1 cellular context compared by ENCODE assay signal in the genomic region with DNA sequence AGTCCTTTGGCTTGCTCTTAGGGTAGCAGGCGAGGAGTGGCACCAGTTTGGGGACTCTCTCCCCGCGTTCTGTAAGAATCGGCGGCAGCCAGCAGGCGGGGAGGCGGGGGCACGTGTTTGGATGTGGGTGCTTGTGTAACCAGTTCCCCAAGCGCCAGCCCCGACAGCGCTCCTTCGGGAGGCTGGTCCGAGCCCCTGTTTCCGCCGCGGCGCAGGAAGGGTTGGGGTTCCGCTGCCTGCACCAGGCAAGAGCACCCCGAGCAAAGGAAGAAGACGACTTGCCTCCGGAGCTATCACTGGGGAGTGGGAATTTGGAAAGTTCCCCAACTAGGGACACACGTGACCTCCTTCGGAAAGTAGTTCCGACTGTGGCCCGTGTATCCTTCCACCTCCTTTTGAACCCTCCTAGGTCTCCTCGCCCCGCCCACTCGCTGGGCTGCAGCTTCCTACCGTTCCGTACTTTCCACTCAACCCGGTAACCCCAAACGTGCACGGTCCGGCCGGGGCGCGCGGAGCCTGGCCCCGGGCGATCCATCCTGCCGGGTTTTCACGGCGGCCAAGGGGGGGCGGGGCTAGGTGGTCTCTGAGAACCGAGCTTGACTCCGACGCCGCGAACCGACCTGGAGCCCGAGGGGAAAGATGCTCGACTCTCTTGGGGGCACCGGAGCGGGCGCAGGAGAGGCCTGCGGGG.
A peak's percentile ranks its signal among the peaks of the same experiment; 100 is the strongest.
TF ChIP-seq lines count a peak whose summit lies in the region.

No MANE protein-coding gene starts in this region.

TF ChIP-seq in HepG2, 621 proteins besides CTCF, POLR2A, EP300 and RAD21 (continued from another document and continues in another):
- TF ChIP-seq PRMT3 (CRISPR knock-in tag; IDR thresholded peaks at IDR 0.05; ENCODE audit: borderline replicate concordance, low read depth) (no peak), ELF4 (CRISPR knock-in tag; IDR thresholded peaks at IDR 0.05; ENCODE audit: borderline replicate concordance) (peak; percentile 85), FOXK2 (IDR thresholded peaks at IDR 0.05) (no peak), NFYB (CRISPR knock-in tag; IDR thresholded peaks at IDR 0.05) (no peak; the same call in 1 of the 2 replicates), SALL1 (CRISPR knock-in tag; IDR thresholded peaks at IDR 0.05) (peak; percentile 89), ZNF720 (CRISPR knock-in tag; IDR thresholded peaks at IDR 0.05) (no peak), THAP7 (CRISPR knock-in tag; IDR thresholded peaks at IDR 0.05) (peak; percentile 66; the same call in 1 of the 2 replicates), NFE2 (CRISPR knock-in tag; IDR thresholded peaks at IDR 0.05) (no peak), FOXJ3 (CRISPR knock-in tag; IDR thresholded peaks at IDR 0.05; ENCODE audit: borderline replicate concordance) (peak; percentile 85; the same call in 1 of the 2 replicates), ZNF34 (CRISPR knock-in tag; IDR thresholded peaks at IDR 0.05; ENCODE audit: borderline replicate concordance) (0 out of 2 replicates have a peak, but pooled peaks have one; percentile 68), IKZF4 (CRISPR knock-in tag; IDR thresholded peaks at IDR 0.05; ENCODE audit: borderline replicate concordance, low read depth, not compliant biosample characterization) (peak; percentile 65), AFF4 (CRISPR knock-in tag; IDR thresholded peaks at IDR 0.05) (no peak), ZBTB38 (CRISPR knock-in tag; IDR thresholded peaks at IDR 0.05) (peak; percentile 49; the same call in 1 of the 2 replicates), ZNF737 (CRISPR knock-in tag; IDR thresholded peaks at IDR 0.05; ENCODE audit: borderline replicate concordance) (peak; percentile 38; the same call in 1 of the 2 replicates), NCOR1 (IDR thresholded peaks at IDR 0.05; ENCODE audit: borderline replicate concordance, low read length) (no peak), SIN3B (IDR thresholded peaks at IDR 0.05; ENCODE audit: low read length) (no peak), ZSCAN30 (CRISPR knock-in tag; IDR thresholded peaks at IDR 0.05) (peak; percentile 95; the same call in 1 of the 2 replicates), MLX (CRISPR knock-in tag; IDR thresholded peaks at IDR 0.05) (no peak; the same call in 1 of the 2 replicates), PTBP1 (IDR thresholded peaks at IDR 0.05; ENCODE audit: low read depth, low read length, poor library complexity, severe bottlenecking) (peak; percentile 76), ATF6 (CRISPR knock-in tag; conservative IDR thresholded peaks at IDR 0.05) (peak; percentile 79; the same call in 1 of the 2 replicates)
- TF ChIP-seq, protein P1, sequence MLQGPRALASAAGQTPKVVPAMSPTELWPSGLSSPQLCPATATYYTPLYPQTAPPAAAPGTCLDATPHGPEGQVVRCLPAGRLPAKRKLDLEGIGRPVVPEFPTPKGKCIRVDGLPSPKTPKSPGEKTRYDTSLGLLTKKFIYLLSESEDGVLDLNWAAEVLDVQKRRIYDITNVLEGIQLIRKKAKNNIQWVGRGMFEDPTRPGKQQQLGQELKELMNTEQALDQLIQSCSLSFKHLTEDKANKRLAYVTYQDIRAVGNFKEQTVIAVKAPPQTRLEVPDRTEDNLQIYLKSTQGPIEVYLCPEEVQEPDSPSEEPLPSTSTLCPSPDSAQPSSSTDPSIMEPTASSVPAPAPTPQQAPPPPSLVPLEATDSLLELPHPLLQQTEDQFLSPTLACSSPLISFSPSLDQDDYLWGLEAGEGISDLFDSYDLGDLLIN (CRISPR knock-in tag; IDR thresholded peaks at IDR 0.05; ENCODE audit: borderline replicate concordance), result peak; percentile 89; the same call in 1 of the 2 replicates
- TF ChIP-seq, protein P2, sequence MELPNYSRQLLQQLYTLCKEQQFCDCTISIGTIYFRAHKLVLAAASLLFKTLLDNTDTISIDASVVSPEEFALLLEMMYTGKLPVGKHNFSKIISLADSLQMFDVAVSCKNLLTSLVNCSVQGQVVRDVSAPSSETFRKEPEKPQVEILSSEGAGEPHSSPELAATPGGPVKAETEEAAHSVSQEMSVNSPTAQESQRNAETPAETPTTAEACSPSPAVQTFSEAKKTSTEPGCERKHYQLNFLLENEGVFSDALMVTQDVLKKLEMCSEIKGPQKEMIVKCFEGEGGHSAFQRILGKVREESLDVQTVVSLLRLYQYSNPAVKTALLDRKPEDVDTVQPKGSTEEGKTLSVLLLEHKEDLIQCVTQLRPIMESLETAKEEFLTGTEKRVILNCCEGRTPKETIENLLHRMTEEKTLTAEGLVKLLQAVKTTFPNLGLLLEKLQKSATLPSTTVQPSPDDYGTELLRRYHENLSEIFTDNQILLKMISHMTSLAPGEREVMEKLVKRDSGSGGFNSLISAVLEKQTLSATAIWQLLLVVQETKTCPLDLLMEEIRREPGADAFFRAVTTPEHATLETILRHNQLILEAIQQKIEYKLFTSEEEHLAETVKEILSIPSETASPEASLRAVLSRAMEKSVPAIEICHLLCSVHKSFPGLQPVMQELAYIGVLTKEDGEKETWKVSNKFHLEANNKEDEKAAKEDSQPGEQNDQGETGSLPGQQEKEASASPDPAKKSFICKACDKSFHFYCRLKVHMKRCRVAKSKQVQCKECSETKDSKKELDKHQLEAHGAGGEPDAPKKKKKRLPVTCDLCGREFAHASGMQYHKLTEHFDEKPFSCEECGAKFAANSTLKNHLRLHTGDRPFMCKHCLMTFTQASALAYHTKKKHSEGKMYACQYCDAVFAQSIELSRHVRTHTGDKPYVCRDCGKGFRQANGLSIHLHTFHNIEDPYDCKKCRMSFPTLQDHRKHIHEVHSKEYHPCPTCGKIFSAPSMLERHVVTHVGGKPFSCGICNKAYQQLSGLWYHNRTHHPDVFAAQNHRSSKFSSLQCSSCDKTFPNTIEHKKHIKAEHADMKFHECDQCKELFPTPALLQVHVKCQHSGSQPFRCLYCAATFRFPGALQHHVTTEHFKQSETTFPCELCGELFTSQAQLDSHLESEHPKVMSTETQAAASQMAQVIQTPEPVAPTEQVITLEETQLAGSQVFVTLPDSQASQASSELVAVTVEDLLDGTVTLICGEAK (IDR thresholded peaks at IDR 0.05), result no peak
- TF ChIP-seq, protein P2 (CRISPR knock-in tag; IDR thresholded peaks at IDR 0.05), result peak; percentile 70; the same call in 1 of the 2 replicates
- TF ChIP-seq, protein P3, sequence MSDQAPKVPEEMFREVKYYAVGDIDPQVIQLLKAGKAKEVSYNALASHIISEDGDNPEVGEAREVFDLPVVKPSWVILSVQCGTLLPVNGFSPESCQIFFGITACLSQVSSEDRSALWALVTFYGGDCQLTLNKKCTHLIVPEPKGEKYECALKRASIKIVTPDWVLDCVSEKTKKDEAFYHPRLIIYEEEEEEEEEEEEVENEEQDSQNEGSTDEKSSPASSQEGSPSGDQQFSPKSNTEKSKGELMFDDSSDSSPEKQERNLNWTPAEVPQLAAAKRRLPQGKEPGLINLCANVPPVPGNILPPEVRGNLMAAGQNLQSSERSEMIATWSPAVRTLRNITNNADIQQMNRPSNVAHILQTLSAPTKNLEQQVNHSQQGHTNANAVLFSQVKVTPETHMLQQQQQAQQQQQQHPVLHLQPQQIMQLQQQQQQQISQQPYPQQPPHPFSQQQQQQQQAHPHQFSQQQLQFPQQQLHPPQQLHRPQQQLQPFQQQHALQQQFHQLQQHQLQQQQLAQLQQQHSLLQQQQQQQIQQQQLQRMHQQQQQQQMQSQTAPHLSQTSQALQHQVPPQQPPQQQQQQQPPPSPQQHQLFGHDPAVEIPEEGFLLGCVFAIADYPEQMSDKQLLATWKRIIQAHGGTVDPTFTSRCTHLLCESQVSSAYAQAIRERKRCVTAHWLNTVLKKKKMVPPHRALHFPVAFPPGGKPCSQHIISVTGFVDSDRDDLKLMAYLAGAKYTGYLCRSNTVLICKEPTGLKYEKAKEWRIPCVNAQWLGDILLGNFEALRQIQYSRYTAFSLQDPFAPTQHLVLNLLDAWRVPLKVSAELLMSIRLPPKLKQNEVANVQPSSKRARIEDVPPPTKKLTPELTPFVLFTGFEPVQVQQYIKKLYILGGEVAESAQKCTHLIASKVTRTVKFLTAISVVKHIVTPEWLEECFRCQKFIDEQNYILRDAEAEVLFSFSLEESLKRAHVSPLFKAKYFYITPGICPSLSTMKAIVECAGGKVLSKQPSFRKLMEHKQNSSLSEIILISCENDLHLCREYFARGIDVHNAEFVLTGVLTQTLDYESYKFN (CRISPR knock-in tag; conservative IDR thresholded peaks at IDR 0.05), result peak; percentile 60
